8 cellular contexts compared by ENCODE assay signal in the genomic region with DNA sequence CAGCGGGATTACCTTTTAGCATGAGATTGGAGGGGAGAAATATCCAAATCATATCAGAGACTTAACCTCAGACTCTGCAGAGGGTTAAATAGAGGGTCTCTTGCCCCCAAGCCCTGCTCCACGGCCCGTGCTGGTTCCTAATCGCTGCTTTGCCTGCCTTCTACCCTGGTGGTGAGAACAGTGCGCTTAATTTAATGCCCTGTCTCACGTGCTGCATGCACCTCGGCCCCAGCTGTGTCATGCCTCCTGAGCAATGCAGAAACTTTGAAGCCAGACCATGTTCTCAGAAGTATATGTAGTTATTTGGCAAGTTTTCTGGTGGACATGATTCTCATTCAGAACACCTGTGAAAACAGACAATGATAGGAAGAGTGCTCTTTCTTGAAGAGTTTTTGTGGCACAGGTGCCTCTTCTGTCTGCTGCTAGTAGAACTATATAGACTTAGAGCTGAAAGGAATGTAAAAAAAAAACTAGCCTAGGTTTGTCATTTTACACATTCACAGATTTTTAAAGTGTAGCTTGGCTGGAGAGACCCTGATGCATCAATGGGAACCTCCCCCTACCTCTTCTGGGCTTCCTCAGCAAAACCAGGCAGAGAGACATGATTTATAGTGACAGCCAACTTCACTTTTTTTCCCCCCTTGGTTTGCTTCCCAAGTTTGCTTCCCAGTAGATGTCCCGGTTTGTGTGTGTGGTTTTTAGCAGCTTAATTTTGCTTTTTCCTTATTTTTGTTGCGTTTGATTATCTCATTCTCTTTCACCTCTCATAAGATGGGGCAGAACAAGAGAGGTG. TPM values are rescaled to one million over a fixed set of nuclear protein-coding genes. Genes with fewer than 3 reads are reported as not detected.
A peak's percentile ranks its signal among the peaks of the same experiment; 100 is the strongest.
DNase-seq lines count a peak whose midpoint lies in the region; ATAC-seq and TF ChIP-seq lines count a peak whose summit lies in the region.

No MANE protein-coding gene starts in this region.

- H3K27me3 ChIP-seq in HUES48 (ENCODE audit: control insufficient read depth, insufficient read depth, low read length) (peaks cover 20% of the 10 kb centered on the region), endocrine pancreas (ENCODE audit: control insufficient read depth, insufficient read depth, low read length) (no peaks in the 10 kb centered on the region)

- H3K4me3 ChIP-seq in HUES48 (ENCODE audit: low read depth, low read length) (peak overlapping the region; percentile 74), endocrine pancreas (ENCODE audit: control insufficient read depth, insufficient read depth, low read length) (peak overlapping the region; percentile 82)

- H3K9me3 ChIP-seq in HUES48 (ENCODE audit: control insufficient read depth, insufficient read depth, low read length) (no peaks in the 10 kb centered on the region), endocrine pancreas (ENCODE audit: control insufficient read depth, low read length) (no peaks in the 10 kb centered on the region)

- peaks cover 31% of the 10 kb centered on the region for H3K4me1 Mint-ChIP-seq in progenitor cell of endocrine pancreas (ENCODE audit: low read depth)

- peak overlapping the region; percentile 67 for H3K27ac Mint-ChIP-seq in progenitor cell of endocrine pancreas

- H3K27me3 Mint-ChIP-seq in progenitor cell of endocrine pancreas, result no peaks in the 10 kb centered on the region

- peak; percentile 37 for ATAC-seq in GM21515 (IDR thresholded peaks at IDR 0.05; ENCODE audit: unreplicated experiment)

- TF ChIP-seq CTCF in GM12873 (IDR thresholded peaks at IDR 0.05; ENCODE audit: insufficient read depth, low read depth, low read length, missing control alignments) (peak; percentile 44), progenitor cell of endocrine pancreas (IDR thresholded peaks at IDR 0.05; ENCODE audit: unreplicated experiment) (peak; percentile 28)

- H3K4me3 Mint-ChIP-seq in progenitor cell of endocrine pancreas (ENCODE audit: low read depth), result peak overlapping the region; percentile 87

- no peak overlapping the region for H3K27ac ChIP-seq in HUES48 (ENCODE audit: low read depth, low read length)

- peak; percentile 46 for DNase-seq in activated CD4-positive, alpha-beta T cell treated with anti-CD3 and anti-CD28 coated beads for 4 hours
- DNase-seq in progenitor cell of endocrine pancreas (ENCODE audit: low spot score, unreplicated experiment) (no peak), NCI-H1092 treated with DMSO at 0.1 percent for 48 hours (lab: John Stamatoyannopoulos, UW) (no peak), ecto neural progenitor cell (ENCODE audit: low spot score) (no peak)

- H3K36me3 Mint-ChIP-seq in progenitor cell of endocrine pancreas (ENCODE audit: insufficient read depth), result peaks cover 2% of the 10 kb centered on the region

- H3K9ac ChIP-seq in HUES48 (ENCODE audit: low read depth, low read length) (no peak overlapping the region), endocrine pancreas (ENCODE audit: control insufficient read depth, insufficient read depth, low read length) (no peak overlapping the region)

- H3K4me1 ChIP-seq in HUES48 (ENCODE audit: control insufficient read depth, insufficient read depth, low read length), result peaks cover 16% of the 10 kb centered on the region; the same call in 1 of the 2 replicates
- peaks cover 24% of the 10 kb centered on the region for H3K4me1 ChIP-seq in endocrine pancreas (ENCODE audit: control insufficient read depth, insufficient read depth, low read length)

- no peaks in the 10 kb centered on the region for H3K9me3 Mint-ChIP-seq in progenitor cell of endocrine pancreas (ENCODE audit: low read depth)

- H3K36me3 ChIP-seq in HUES48 (ENCODE audit: control insufficient read depth, insufficient read depth, low read length), result peaks cover 5% of the 10 kb centered on the region; the same call in 1 of the 2 replicates
- H3K36me3 ChIP-seq in endocrine pancreas (ENCODE audit: control insufficient read depth, insufficient read depth, low read length), result no peaks in the 10 kb centered on the region

RNA-seq across cellular contexts. Expression of a gene that starts 1.6 kb away (rescaled TPM):
- 30.0 and 36.4 TPM in 2 replicates for total RNA-seq in progenitor cell of endocrine pancreas

Comparison
In these comparisons a context has a peak if more than half of its experiments do, and no peak if none do; other contexts are left out.
1. DNase-seq: peak in activated CD4-positive, alpha-beta T cell treated with anti-CD3 and anti-CD28 coated beads for 4 hours (2 of 2); none in progenitor cell of endocrine pancreas (single experiment), NCI-H1092 treated with DMSO at 0.1 percent for 48 hours (single experiment) and ecto neural progenitor cell (single experiment).